In the genomic region with DNA sequence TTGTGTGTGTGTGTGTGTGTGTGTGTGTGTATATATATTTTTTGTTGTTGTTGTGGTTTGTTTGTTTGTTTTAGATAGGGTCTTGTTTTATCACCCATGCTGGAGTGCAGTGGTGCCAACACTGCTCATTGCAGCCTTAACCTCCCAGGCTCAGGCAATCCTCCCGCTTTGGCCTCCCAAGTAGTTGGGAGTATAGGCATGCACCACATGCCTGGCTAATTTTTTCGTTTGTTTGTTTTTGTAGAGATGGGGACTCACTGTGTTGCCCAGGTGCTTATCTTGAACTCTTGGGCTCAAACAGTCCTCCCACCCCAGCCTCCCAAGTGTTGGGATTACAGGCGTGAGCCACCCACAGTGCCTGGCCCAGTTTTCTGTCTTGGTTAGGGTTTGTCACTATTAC, we compare ENCODE assay signal across 18 cellular contexts.
A peak's percentile ranks its signal among the peaks of the same experiment; 100 is the strongest.
DNase-seq lines count a peak whose midpoint lies in the region; ATAC-seq and TF ChIP-seq lines count a peak whose summit lies in the region.
"Had no signal": no experiment of that assay in that cellular context is flagged by ENCODE, and none has a peak within 500 bp of the region (broad histone marks: within the 10 kb centered on the region; RNA-seq: fewer than 3 reads in every experiment).

No MANE protein-coding gene starts in this region.

- H3K36me3 Mint-ChIP-seq in central memory CD8-positive, alpha-beta T cell (ENCODE audit: insufficient read depth), result peaks cover 45% of the 10 kb centered on the region

- 0 out of 2 replicates have a peak, but pooled peaks cover under 1% of the 10 kb centered on the region for H3K4me1 ChIP-seq in HEK293 (ENCODE audit: control insufficient read depth, insufficient read depth, low read length)
- H3K4me1 ChIP-seq: BLaER1 treated with 17β-estradiol and CSF1 and Interleukin-3, amounts not matched to agents 10 nM and 100 nM; Caco-2 had no signal

- H3K27me3 Mint-ChIP-seq in central memory CD8-positive, alpha-beta T cell, result no peaks in the 10 kb centered on the region
- H3K27me3 Mint-ChIP-seq: B cell; CD4-positive, alpha-beta T cell had no signal

- H3K4me3 Mint-ChIP-seq in central memory CD8-positive, alpha-beta T cell, result no peak overlapping the region
- H3K4me3 Mint-ChIP-seq: B cell; CD4-positive, alpha-beta T cell; CD8-positive, alpha-beta T cell had no signal

- H3K36me3 ChIP-seq in HEK293 (ENCODE audit: control insufficient read depth in 2 of 2, insufficient read depth in 1 of 2, low read length in 2 of 2), result peaks cover 14 to 77% of the 10 kb centered on the region in 2 experiments

- H3K27ac ChIP-seq in HEK293 (ENCODE audit: extremely low read depth, low read depth, low read length), result no peak overlapping the region
- H3K27ac ChIP-seq: 22Rv1; A549; BLaER1 treated with 17β-estradiol and CSF1 and Interleukin-3, amounts not matched to agents 10 nM and 100 nM; C4-2B had no signal

- no peaks in the 10 kb centered on the region for H3K9me3 ChIP-seq in HEK293 (ENCODE audit: control insufficient read depth, insufficient read depth, low read depth, low read length)
- H3K9me3 ChIP-seq: A549; BLaER1 treated with 17β-estradiol and CSF1 and Interleukin-3, amounts not matched to agents 10 nM and 100 nM; Caco-2 had no signal

- CTCF ChIA-PET in HEK293 (lab: Yijun Ruan, JAX), result no interaction called here

- POLR2A ChIA-PET in HEK293 (lab: Yijun Ruan, JAX), result no interaction called here

- H3K27ac Mint-ChIP-seq in central memory CD8-positive, alpha-beta T cell (ENCODE audit: low read depth), result peak overlapping the region; percentile 69
- H3K27ac Mint-ChIP-seq: B cell; CD4-positive, alpha-beta T cell; CD8-positive, alpha-beta T cell had no signal

- TF ChIP-seq CTCF in HEK293 (tag by site-specific recombination; IDR thresholded peaks at IDR 0.05), result no peak

- no peak overlapping the region for H3K4me3 ChIP-seq in HEK293 (ENCODE audit: low read depth, low read length)
- H3K4me3 ChIP-seq: A549; BLaER1 treated with 17β-estradiol and CSF1 and Interleukin-3, amounts not matched to agents 10 nM and 100 nM had no signal

- TF ChIP-seq POLR2A in erythroblast (IDR thresholded peaks at IDR 0.05; ENCODE audit: low read length), result no peak

- no peaks in the 10 kb centered on the region for H3K9me3 Mint-ChIP-seq in central memory CD8-positive, alpha-beta T cell
- H3K9me3 Mint-ChIP-seq: CD4-positive, alpha-beta T cell; CD8-positive, alpha-beta T cell had no signal

- no peaks in the 10 kb centered on the region for H3K4me1 Mint-ChIP-seq in central memory CD8-positive, alpha-beta T cell
- H3K4me1 Mint-ChIP-seq: B cell had no signal

- no peak for ATAC-seq in central memory CD8-positive, alpha-beta T cell (replicated peaks; ENCODE audit: extremely low read depth, poor library complexity, severe bottlenecking)
- no peak for ATAC-seq in GM18511 (IDR thresholded peaks at IDR 0.05; ENCODE audit: unreplicated experiment)
- ATAC-seq: A549; CD8-positive, alpha-beta T cell had no signal

- DNase-seq in central memory CD8-positive, alpha-beta T cell (ENCODE audit: low spot score in 2 of 2), result no peak
- DNase-seq in erythroblast (lab: John Stamatoyannopoulos, UW), result peak; percentile 12 to 30
- no peak for DNase-seq in cerebellar nuclear complex (lab: John Stamatoyannopoulos, UW)
- DNase-seq in H4 (ENCODE audit: low spot score), result no peak
- DNase-seq: AML-193; Caco-2; Calu3; CD4-positive, alpha-beta T cell; CD8-positive, alpha-beta T cell; DMS79 treated with DMSO at 0.1 percent for 48 hours; GF-D8 had no signal

TF ChIP-seq in HEK293, 187 proteins besides CTCF, POLR2A, EP300 and RAD21:
- TF ChIP-seq, protein P1, sequence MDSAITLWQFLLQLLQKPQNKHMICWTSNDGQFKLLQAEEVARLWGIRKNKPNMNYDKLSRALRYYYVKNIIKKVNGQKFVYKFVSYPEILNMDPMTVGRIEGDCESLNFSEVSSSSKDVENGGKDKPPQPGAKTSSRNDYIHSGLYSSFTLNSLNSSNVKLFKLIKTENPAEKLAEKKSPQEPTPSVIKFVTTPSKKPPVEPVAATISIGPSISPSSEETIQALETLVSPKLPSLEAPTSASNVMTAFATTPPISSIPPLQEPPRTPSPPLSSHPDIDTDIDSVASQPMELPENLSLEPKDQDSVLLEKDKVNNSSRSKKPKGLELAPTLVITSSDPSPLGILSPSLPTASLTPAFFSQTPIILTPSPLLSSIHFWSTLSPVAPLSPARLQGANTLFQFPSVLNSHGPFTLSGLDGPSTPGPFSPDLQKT (IDR thresholded peaks at IDR 0.05; ENCODE audit: borderline replicate concordance, low read depth, low read length), result no peak
- TF ChIP-seq GLIS1 (tag by site-specific recombination; IDR thresholded peaks at IDR 0.05), result peak; percentile 97
- no peak for TF ChIP-seq ZNF366 (tag by site-specific recombination; conservative IDR thresholded peaks at IDR 0.05)
- TF ChIP-seq EGR2 (tag by site-specific recombination; IDR thresholded peaks at IDR 0.05; ENCODE audit: low read depth), result no peak
- TF ChIP-seq ZNF324 (tag by site-specific recombination; IDR thresholded peaks at IDR 0.05), result no peak
- 0 out of 2 replicates have a peak, but pooled peaks have one; percentile 23 for TF ChIP-seq ZIC2 (tag by site-specific recombination; IDR thresholded peaks at IDR 0.05)
- peak; percentile 34; the same call in 1 of the 2 replicates for TF ChIP-seq ZNF121 (tag by site-specific recombination; IDR thresholded peaks at IDR 0.05)
- no peak for TF ChIP-seq ZFP37 (tag by site-specific recombination; IDR thresholded peaks at IDR 0.05)
- TF ChIP-seq ZNF791 (tag by site-specific recombination; IDR thresholded peaks at IDR 0.05), result no peak
- no peak for TF ChIP-seq ZNF2 (tag by site-specific recombination; IDR thresholded peaks at IDR 0.05)
- no peak for TF ChIP-seq ZNF670 (tag by site-specific recombination; IDR thresholded peaks at IDR 0.05; ENCODE audit: low read depth)
- TF ChIP-seq WT1 (tag by site-specific recombination; IDR thresholded peaks at IDR 0.05), result peak; percentile 99
TF ChIP-seq in HEK293: peak in this region for 4.

Comparison
In these comparisons a context has a peak if more than half of its experiments do, and no peak if none do; other contexts are left out.
1. DNase-seq: peak in erythroblast (2 of 2); none in central memory CD8-positive, alpha-beta T cell (0 of 2), cerebellar nuclear complex (0 of 2) and H4 (single experiment).